ENCODE assay signal across 29 cellular contexts in the genomic region with DNA sequence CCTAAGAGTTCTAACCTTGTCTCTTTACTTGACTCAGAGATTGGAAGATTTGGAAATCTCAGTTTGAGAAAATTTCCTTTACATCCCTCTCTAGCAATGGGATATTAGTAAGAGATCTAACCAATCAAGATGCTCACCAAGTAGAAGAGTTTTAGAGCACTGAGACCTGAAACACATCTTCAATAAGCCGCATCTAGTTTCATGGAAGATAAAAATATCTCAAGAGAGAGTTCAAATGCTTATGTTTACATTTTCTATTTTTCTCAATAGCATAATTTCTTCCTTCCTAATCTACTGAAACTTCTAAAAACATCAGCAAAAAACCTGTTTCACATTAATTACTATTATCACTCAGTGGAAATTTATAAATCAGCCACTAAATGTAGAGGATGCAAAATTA.
"Had no signal": no experiment of that assay in that cellular context is flagged by ENCODE, and none has a peak within 500 bp of the region (broad histone marks: within the 10 kb centered on the region; RNA-seq: fewer than 3 reads in every experiment).

No MANE protein-coding gene starts in this region.

- H3K27me3 ChIP-seq: MG63, Peyer's patch, SJSA1 had no signal

- H3K27ac ChIP-seq: PC-9, Peyer's patch, SJSA1 had no signal

- H3K4me1 ChIP-seq: SJSA1 had no signal

- H3K4me2 ChIP-seq: PC-9 had no signal

- H3K9me3 ChIP-seq: MG63, Peyer's patch, SJSA1 had no signal

- ATAC-seq: K562, SK-N-SH treated with all-trans-retinoic acid at 6 μM for 48 hours had no signal

- H2AFZ ChIP-seq: PC-9 had no signal

- H3K4me3 ChIP-seq: K562, MG63, PC-9, Peyer's patch, SJSA1 had no signal

- DNase-seq: Kasumi-1, MG63, MV-4-11, NCI-H1092, NCI-H1105, NCI-H1417 treated with DMSO at 0.1 percent for 48 hours, NCI-H1436 treated with DMSO at 0.1 percent for 48 hours, NCI-H1694 treated with DMSO at 0.1 percent for 48 hours, NCI-H187 treated with DMSO at 0.1 percent for 48 hours, NCI-H2029, NCI-H2081 treated with DMSO at 0.1 percent for 48 hours, NCI-H2107, NCI-H2171, NCI-H226, NCI-H446 treated with DMSO at 0.1 percent for 48 hours, NCI-H510A, NCI-H524, NCI-H526, NCI-H69, NCI-H748 treated with DMSO at 0.1 percent for 48 hours, NCI-H82, PC-9, Peyer's patch, Right ventricle myocardium superior, RPMI8226, SHP77 treated with DMSO at 0.1 percent for 48 hours had no signal

- H3K36me3 ChIP-seq: Peyer's patch, SJSA1 had no signal
